Comparison of ENCODE assay signal across 21 cellular contexts in genomic region chr9:114343471-114344187, GRCh38. TPM values are rescaled to one million over a fixed set of nuclear protein-coding genes. Genes with fewer than 3 reads are reported as not detected.
DNase-seq lines count a peak whose midpoint lies in the region; ATAC-seq and TF ChIP-seq lines count a peak whose summit lies in the region.
"Had no signal": no experiment of that assay in that cellular context is flagged by ENCODE, and none has a peak within 500 bp of the region (broad histone marks: within the 10 kb centered on the region; RNA-seq: fewer than 3 reads in every experiment).

No MANE protein-coding gene starts in this region.

- no peak for ATAC-seq in CD4-positive, alpha-beta T cell (ENCODE audit: poor library complexity)
- no peak for ATAC-seq in naive thymus-derived CD8-positive, alpha-beta T cell
- ATAC-seq in mucosa of descending colon = no peak
- ATAC-seq: left lobe of liver, upper lobe of right lung had no signal

- DNase-seq in CD4-positive, alpha-beta T cell = no peak
- DNase-seq in RWPE1 (ENCODE audit: low spot score) (peak; percentile 62), chondrocyte (ENCODE audit: low spot score) (peak; percentile 44), COR-L47 (lab: John Stamatoyannopoulos, UW) (no peak), mucosa of descending colon (no peak), NCI-H146 treated with DMSO at 0.1 percent for 48 hours (lab: John Stamatoyannopoulos, UW; ENCODE audit: unreplicated experiment) (no peak)
- DNase-seq in naive thymus-derived CD8-positive, alpha-beta T cell = no peak
- DNase-seq: activated CD4-positive, alpha-beta T cell treated with anti-CD3 and anti-CD28 coated beads for 1 hour; activated effector memory CD4-positive, alpha-beta T cell treated with Interleukin-2 at 50 U/mL for 16 hours; caudate nucleus; EL; erythroblast; hypothalamus; naive B cell; NCI-H226; stimulated activated CD4-positive, alpha-beta T cell treated with anti-CD3 and anti-CD28 coated beads, Interleukin-1b, Interleukin-23, amount 100 ng/mL, for 48 hours; stimulated activated CD8-positive, alpha-beta memory T cell treated with anti-CD3 and anti-CD28 coated beads, Interleukin-4, amount 100 ng/mL, for 48 hours had no signal

- H3K4me3 Mint-ChIP-seq in CD4-positive, alpha-beta T cell = no peak overlapping the region
- H3K4me3 Mint-ChIP-seq in chondrocyte (ENCODE audit: unreplicated experiment) = no peak overlapping the region
- H3K4me3 Mint-ChIP-seq in naive thymus-derived CD8-positive, alpha-beta T cell = no peak overlapping the region
- H3K4me3 Mint-ChIP-seq: naive B cell had no signal

- peaks cover 9% of the 10 kb centered on the region for H3K36me3 ChIP-seq in mucosa of descending colon (ENCODE audit: low read depth)

- H3K36me3 Mint-ChIP-seq in CD4-positive, alpha-beta T cell (ENCODE audit: low read depth) = peaks cover 95% of the 10 kb centered on the region
- peaks cover 55% of the 10 kb centered on the region for H3K36me3 Mint-ChIP-seq in chondrocyte (ENCODE audit: low read depth)
- peaks cover 4 to 96% (median 33%) of the 10 kb centered on the region in 3 donors for H3K36me3 Mint-ChIP-seq in naive thymus-derived CD8-positive, alpha-beta T cell

- peak overlapping the region; percentile 30 for H3K27ac ChIP-seq in CD4-positive, alpha-beta T cell (ENCODE audit: low read depth, low read length)
- peak overlapping the region; percentile 21 for H3K27ac ChIP-seq in RWPE1
- H3K27ac ChIP-seq: upper lobe of right lung had no signal

- POLR2A ChIA-PET in CD4-positive, alpha-beta T cell (lab: Charles Lee) = interaction anchor here (4.2 kb wide), 1 partner anchor 28 kb away, joined by 17 read pairs; no protein-coding TSS in a partner anchor
- POLR2A ChIA-PET in RWPE1 (lab: Yijun Ruan, JAX; ENCODE audit: low non-redundant PET) = no interaction called here
- POLR2A ChIA-PET in naive thymus-derived CD8-positive, alpha-beta T cell (lab: Charles Lee) = interaction anchor here (25.1 to 41.6 kb wide), 2 partner anchors 23 to 49 kb away, joined by 324 to 1589 read pairs; partner anchors contain the start of gene AKNA

- CTCF ChIA-PET in CD4-positive, alpha-beta T cell (lab: Charles Lee) = no interaction called here
- CTCF ChIA-PET in RWPE1 (lab: Yijun Ruan, JAX) = interaction anchor here (0.6 to 0.7 kb wide), 2 partner anchors 40 to 263 kb away, joined by 3 read pairs; no protein-coding TSS in a partner anchor

- H3K4me3 ChIP-seq in mucosa of descending colon = no peak overlapping the region
- H3K4me3 ChIP-seq: BLaER1 treated with 17β-estradiol and CSF1 and Interleukin-3, amounts not matched to agents 10 nM and 100 nM; upper lobe of right lung had no signal

- H3K27me3 ChIP-seq in CD4-positive, alpha-beta T cell (ENCODE audit: control insufficient read depth, insufficient read depth, low read length) = no peaks in the 10 kb centered on the region
- H3K27me3 ChIP-seq: BLaER1 treated with 17β-estradiol and CSF1 and Interleukin-3, amounts not matched to agents 10 nM and 100 nM; upper lobe of right lung had no signal

- no peaks in the 10 kb centered on the region for H3K9me3 ChIP-seq in CD4-positive, alpha-beta T cell (ENCODE audit: control insufficient read depth, low read length)
- H3K9me3 ChIP-seq in mucosa of descending colon = no peaks in the 10 kb centered on the region
- H3K9me3 ChIP-seq: BLaER1 treated with 17β-estradiol and CSF1 and Interleukin-3, amounts not matched to agents 10 nM and 100 nM; upper lobe of right lung had no signal

- H3K4me1 ChIP-seq in mucosa of descending colon (ENCODE audit: low read depth) = no peaks in the 10 kb centered on the region

- H3K9me3 Mint-ChIP-seq in CD4-positive, alpha-beta T cell = no peaks in the 10 kb centered on the region
- no peaks in the 10 kb centered on the region for H3K9me3 Mint-ChIP-seq in chondrocyte (ENCODE audit: low read depth)
- no peaks in the 10 kb centered on the region for H3K9me3 Mint-ChIP-seq in naive thymus-derived CD8-positive, alpha-beta T cell
- H3K9me3 Mint-ChIP-seq: naive B cell had no signal

- no peak for TF ChIP-seq CTCF in CD4-positive, alpha-beta T cell (IDR thresholded peaks at IDR 0.05)
- TF ChIP-seq CTCF in RWPE1 (conservative IDR thresholded peaks at IDR 0.05; ENCODE audit: low read depth) = no peak
- no peak for TF ChIP-seq CTCF in chondrocyte (IDR thresholded peaks at IDR 0.05)
- TF ChIP-seq CTCF in mucosa of descending colon (IDR thresholded peaks at IDR 0.05) = no peak

- H3K4me1 Mint-ChIP-seq in CD4-positive, alpha-beta T cell (ENCODE audit: low read depth) = peaks cover 29% of the 10 kb centered on the region
- H3K4me1 Mint-ChIP-seq in chondrocyte (ENCODE audit: low read depth) = peaks cover 8% of the 10 kb centered on the region
- peaks cover 14 to 56% (median 42%) of the 10 kb centered on the region in 4 donors for H3K4me1 Mint-ChIP-seq in naive thymus-derived CD8-positive, alpha-beta T cell

- intact Hi-C loops in CD4-positive, alpha-beta T cell (cut with DNase I, micrococcal nuclease) = loop anchor here in 1 of 2 experiments (5.0 kb wide), 2 partner anchors 164 to 249 kb away; partner anchors contain the start of gene WHRN
- intact Hi-C loops in mucosa of descending colon (cut with DNase I, micrococcal nuclease) = no loop called here

- peak overlapping the region; percentile 81 for H3K27ac Mint-ChIP-seq in CD4-positive, alpha-beta T cell
- no peak overlapping the region for H3K27ac Mint-ChIP-seq in chondrocyte (ENCODE audit: unreplicated experiment)
- peak overlapping the region; percentile 53 to 89 (median 76) for H3K27ac Mint-ChIP-seq in naive thymus-derived CD8-positive, alpha-beta T cell

- no peaks in the 10 kb centered on the region for H3K27me3 Mint-ChIP-seq in CD4-positive, alpha-beta T cell
- no peaks in the 10 kb centered on the region for H3K27me3 Mint-ChIP-seq in chondrocyte (ENCODE audit: low read depth)
- no peaks in the 10 kb centered on the region for H3K27me3 Mint-ChIP-seq in naive thymus-derived CD8-positive, alpha-beta T cell
- H3K27me3 Mint-ChIP-seq: naive B cell had no signal

RNA-seq across cellular contexts. Expression of gene ORM2, which starts 14.0 kb away (rescaled TPM):
- total RNA-seq in CD4-positive, alpha-beta T cell = not detected
- total RNA-seq in chondrocyte (not detected in 3 replicates), mucosa of descending colon (1 to 10 TPM in 1 of 3 donors, not detected in 2; 1.0 TPM)
- total RNA-seq in naive thymus-derived CD8-positive, alpha-beta T cell = not detected
- polyA plus RNA-seq in naive thymus-derived CD8-positive, alpha-beta T cell = not detected
- total RNA-seq: renal cortical epithelial cell had no signal

RNA-seq across cellular contexts. Expression of gene ORM1, which starts 20.7 kb away (rescaled TPM):
- not detected for total RNA-seq in CD4-positive, alpha-beta T cell
- not detected in 3 replicates for total RNA-seq in chondrocyte
- total RNA-seq in naive thymus-derived CD8-positive, alpha-beta T cell = not detected
- not detected for polyA plus RNA-seq in naive thymus-derived CD8-positive, alpha-beta T cell
- total RNA-seq in mucosa of descending colon = 1 to 10 TPM in 1 of 3 donors, not detected in 2; 2.8 TPM
- total RNA-seq: renal cortical epithelial cell had no signal

RNA-seq across cellular contexts. Expression of gene AKNA, which starts 44.2 kb away (rescaled TPM):
- 100 to 1,000 TPM; 247 to 258 TPM for total RNA-seq in CD4-positive, alpha-beta T cell
- 19.1 to 43.1 TPM (median 43.0 TPM) in 3 replicates for total RNA-seq in chondrocyte
- 100 to 1,000 TPM; 425 to 430 TPM for total RNA-seq in naive thymus-derived CD8-positive, alpha-beta T cell
- 10 to 100 TPM; 12.7 to 31.6 (median 21.3) TPM for polyA plus RNA-seq in naive thymus-derived CD8-positive, alpha-beta T cell
- total RNA-seq in mucosa of descending colon = 10 to 100 TPM; 29.3 to 45.1 (median 44.9) TPM

Comparison
In these comparisons a context has a peak if more than half of its experiments do, and no peak if none do; other contexts are left out.
1. DNase-seq: peak in RWPE1 (single experiment) and chondrocyte (single experiment); none in CD4-positive, alpha-beta T cell (0 of 10), naive thymus-derived CD8-positive, alpha-beta T cell (0 of 10), COR-L47 (single experiment), mucosa of descending colon (0 of 3) and NCI-H146 treated with DMSO at 0.1 percent for 48 hours (single experiment).